In genomic region chr5:15993934-15994333, GRCh38 we compare ENCODE assay signal across 17 cellular contexts.
A peak's percentile ranks its signal among the peaks of the same experiment; 100 is the strongest.
DNase-seq lines count a peak whose midpoint lies in the region; ATAC-seq and TF ChIP-seq lines count a peak whose summit lies in the region.
"Had no signal": no experiment of that assay in that cellular context is flagged by ENCODE, and none has a peak within 500 bp of the region (broad histone marks: within the 10 kb centered on the region; RNA-seq: fewer than 3 reads in every experiment).

No MANE protein-coding gene starts in this region.

- TF ChIP-seq CTCF in heart right ventricle (IDR thresholded peaks at IDR 0.05) (peak in 7 of 9 donors; percentile 13 to 44 (median 23)), WI38 (IDR thresholded peaks at IDR 0.05; ENCODE audit: low read depth, low read length) (0 out of 2 replicates have a peak, but pooled peaks have one; percentile 23), fibroblast of the aortic adventitia (IDR thresholded peaks at IDR 0.05; ENCODE audit: insufficient read depth, low read length) (peak; percentile 58), GM20000 (IDR thresholded peaks at IDR 0.05; ENCODE audit: extremely low read depth, missing control alignments) (no peak), Caco-2 (IDR thresholded peaks at IDR 0.05; ENCODE audit: insufficient read depth in 1 of 2, low read depth in 1 of 2, low read length in 1 of 2, severe bottlenecking in 1 of 2, unreplicated experiment in 1 of 2) (no peak)

- H3K27me3 Mint-ChIP-seq in Caco-2 (ENCODE audit: insufficient read depth, unreplicated experiment) = no peaks in the 10 kb centered on the region

- H3K9me3 ChIP-seq in heart right ventricle = peaks cover 0 to 32% (median 18%) of the 10 kb centered on the region in 11 donors
- no peaks in the 10 kb centered on the region for H3K9me3 ChIP-seq in right cardiac atrium (ENCODE audit: control insufficient read depth, low read length)
- no peaks in the 10 kb centered on the region for H3K9me3 ChIP-seq in Caco-2

- H3K36me3 Mint-ChIP-seq in Caco-2 (ENCODE audit: insufficient read depth, unreplicated experiment) = no peaks in the 10 kb centered on the region

- H3K27me3 ChIP-seq in heart right ventricle (no peaks in the 10 kb centered on the region), right cardiac atrium (ENCODE audit: control insufficient read depth, insufficient read depth) (no peaks in the 10 kb centered on the region), Caco-2 (replicated peaks; ENCODE audit: control insufficient read depth, insufficient read depth, low read length) (no peaks in the 10 kb centered on the region)
- H3K27me3 ChIP-seq: tibial nerve had no signal

- H3K9me3 Mint-ChIP-seq in Caco-2 (ENCODE audit: unreplicated experiment) = peaks cover 26% of the 10 kb centered on the region

- H3K4me3 ChIP-seq in heart right ventricle = no peak overlapping the region
- no peak overlapping the region for H3K4me3 ChIP-seq in right cardiac atrium (ENCODE audit: low read length)
- no peak overlapping the region for H3K4me3 ChIP-seq in WI38 (ENCODE audit: low read depth, low read length)
- no peak overlapping the region for H3K4me3 ChIP-seq in fibroblast of the aortic adventitia (ENCODE audit: low read depth, low read length)
- no peak overlapping the region for H3K4me3 ChIP-seq in Caco-2 (ENCODE audit: low read depth, low read length)
- H3K4me3 ChIP-seq: mucosa of descending colon, PC-9, tibial nerve had no signal

- DNase-seq in heart right ventricle (no peak), right cardiac atrium (no peak), fibroblast of the aortic adventitia (ENCODE audit: low read depth) (peak; percentile 27), ureter (ENCODE audit: low spot score) (no peak), GM20000 (ENCODE audit: low spot score) (no peak), Caco-2 (no peak)
- DNase-seq: AML-193; mucosa of descending colon; NCI-H446 treated with DMSO at 0.1 percent for 48 hours; PC-9; posterior cingulate gyrus; stimulated activated CD8-positive, alpha-beta memory T cell treated with anti-CD3 and anti-CD28 coated beads, Interleukin-4, amount 100 ng/mL, for 48 hours had no signal

- CTCF ChIA-PET in Caco-2 (lab: Charles Lee) = interaction anchor here (2.0 kb wide), 1 partner anchor 888 kb away, joined by 6 read pairs; no protein-coding TSS in a partner anchor

- H3K4me1 ChIP-seq in heart right ventricle = peaks cover 0 to 10% (median 0%) of the 10 kb centered on the region in 9 donors
- no peaks in the 10 kb centered on the region for H3K4me1 ChIP-seq in right cardiac atrium (ENCODE audit: control insufficient read depth, insufficient read depth, low read length)
- H3K4me1 ChIP-seq in Caco-2 = no peaks in the 10 kb centered on the region
- H3K4me1 ChIP-seq: tibial nerve had no signal

- no peak overlapping the region for H3K4me3 Mint-ChIP-seq in Caco-2 (ENCODE audit: unreplicated experiment)
- H3K4me3 Mint-ChIP-seq: T-helper 1 cell treated with Interleukin-12 subunit alpha and Interleukin-12 subunit beta and Interleukin-4 antibody, amounts not matched to agents 30 μg/mL and 1 μg/mL, for 36 hours had no signal

- no peaks in the 10 kb centered on the region for H3K4me1 Mint-ChIP-seq in Caco-2 (ENCODE audit: low read depth, unreplicated experiment)

- POLR2A ChIA-PET in Caco-2 (lab: Charles Lee) = no interaction called here

- H3K27ac Mint-ChIP-seq in Caco-2 (ENCODE audit: unreplicated experiment) = no peak overlapping the region
- H3K27ac Mint-ChIP-seq: T-helper 1 cell treated with Interleukin-12 subunit alpha and Interleukin-12 subunit beta and Interleukin-4 antibody, amounts not matched to agents 30 μg/mL and 1 μg/mL, for 36 hours had no signal

- BruUV-seq in Caco-2 (replicated peaks; lab: Mats Ljungman, UMichigan) = no TSS peak

- no peaks in the 10 kb centered on the region for H3K36me3 ChIP-seq in heart right ventricle
- H3K36me3 ChIP-seq in Caco-2 (ENCODE audit: control insufficient read depth, insufficient read depth, low read length) = no peaks in the 10 kb centered on the region
- H3K36me3 ChIP-seq: tibial nerve had no signal

- ATAC-seq in heart right ventricle (no peak), right cardiac atrium (no peak), HG02885 (IDR thresholded peaks at IDR 0.05; ENCODE audit: poor library complexity, unreplicated experiment) (no peak)
- ATAC-seq: HCT116, mucosa of descending colon had no signal

- intact Hi-C loops in heart right ventricle (cut with DNase I) (loop anchor here (5.0 to 10.0 kb wide), 9 partner anchors 159 to 889 kb away; no protein-coding TSS in a partner anchor), right cardiac atrium (cut with DNase I) (loop anchor here in 1 of 4 donors (10.0 kb wide), 2 partner anchors 169 to 519 kb away; no protein-coding TSS in a partner anchor), Caco-2 (cut with micrococcal nuclease; ENCODE audit: unreplicated experiment) (loop anchor here (2.0 kb wide), 1 partner anchor 887 kb away; no protein-coding TSS in a partner anchor)

- H3K27ac ChIP-seq in heart right ventricle (no peak overlapping the region), right cardiac atrium (ENCODE audit: low read length) (no peak overlapping the region)
- H3K27ac ChIP-seq: PC-9, tibial nerve had no signal

Comparison
In these comparisons a context has a peak if more than half of its experiments do, and no peak if none do; other contexts are left out.
1. CTCF ChIP-seq: peak in heart right ventricle (7 of 9), WI38 (single experiment) and fibroblast of the aortic adventitia (single experiment); none in GM20000 (single experiment) and Caco-2 (0 of 2).